Comparison of ENCODE assay signal across 8 cellular contexts in the genomic region with DNA sequence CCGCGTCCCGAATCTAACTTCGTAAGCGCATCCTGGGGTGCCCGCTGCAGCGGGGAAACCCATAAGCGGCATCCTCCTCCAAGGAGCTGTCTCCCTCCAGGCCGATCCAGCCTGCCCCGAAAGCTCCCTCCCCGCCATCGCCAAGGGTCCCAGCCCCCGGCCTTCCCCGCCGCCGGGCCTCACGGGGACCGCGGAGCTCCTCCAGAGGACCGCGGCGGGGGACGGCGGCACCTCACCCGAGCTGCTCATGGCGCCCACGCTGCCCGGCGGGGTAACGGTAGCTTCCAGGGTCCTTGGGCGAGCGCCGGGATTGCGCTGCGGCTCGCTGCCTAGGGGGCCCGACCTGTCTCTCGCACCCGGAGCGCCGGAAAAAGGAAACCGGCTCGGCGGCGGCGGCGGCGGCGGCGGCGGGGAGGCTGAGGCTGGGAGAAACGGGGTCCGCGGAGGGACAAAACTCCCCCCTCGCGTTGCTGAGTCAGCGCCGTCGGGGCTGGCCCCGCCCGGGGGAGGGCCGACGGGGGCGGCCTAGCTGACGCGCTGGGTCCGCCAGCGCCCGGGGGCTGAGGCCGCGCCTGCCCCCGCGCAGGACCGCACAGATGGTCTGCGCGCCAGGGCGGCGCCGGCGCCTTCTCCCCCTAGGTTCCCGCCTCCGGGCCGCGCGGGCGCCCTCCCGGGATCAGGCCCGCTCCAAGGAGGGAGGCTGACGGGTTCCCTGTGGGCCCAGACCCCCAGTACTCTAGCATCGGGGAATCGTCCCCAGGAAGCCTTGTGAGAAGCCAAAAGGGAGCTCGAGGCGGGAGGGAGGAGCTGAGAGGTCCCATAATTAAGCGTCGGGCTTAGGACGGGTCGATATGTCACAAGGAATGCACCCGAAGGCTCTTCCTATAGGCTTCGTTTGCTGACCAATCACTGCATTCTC. TPM values are rescaled to one million over a fixed set of nuclear protein-coding genes. Genes with fewer than 3 reads are reported as not detected.
A peak's percentile ranks its signal among the peaks of the same experiment; 100 is the strongest.
DNase-seq lines count a peak whose midpoint lies in the region; ATAC-seq and TF ChIP-seq lines count a peak whose summit lies in the region.

A gene with protein sequence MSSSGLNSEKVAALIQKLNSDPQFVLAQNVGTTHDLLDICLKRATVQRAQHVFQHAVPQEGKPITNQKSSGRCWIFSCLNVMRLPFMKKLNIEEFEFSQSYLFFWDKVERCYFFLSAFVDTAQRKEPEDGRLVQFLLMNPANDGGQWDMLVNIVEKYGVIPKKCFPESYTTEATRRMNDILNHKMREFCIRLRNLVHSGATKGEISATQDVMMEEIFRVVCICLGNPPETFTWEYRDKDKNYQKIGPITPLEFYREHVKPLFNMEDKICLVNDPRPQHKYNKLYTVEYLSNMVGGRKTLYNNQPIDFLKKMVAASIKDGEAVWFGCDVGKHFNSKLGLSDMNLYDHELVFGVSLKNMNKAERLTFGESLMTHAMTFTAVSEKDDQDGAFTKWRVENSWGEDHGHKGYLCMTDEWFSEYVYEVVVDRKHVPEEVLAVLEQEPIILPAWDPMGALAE (minus strand): TSS at position 374 of the 919 bp plus-strand sequence. CDS start 125 bp downstream, at position 249.

- peaks cover 4% of the 10 kb centered on the region for H3K27me3 Mint-ChIP-seq in dendritic cell treated with granulocyte-macrophage colony-stimulating factor and Interleukin-4, amounts not matched to agents 40 ng/mL and 50 ng/mL, for 4 days

- DNase-seq in SIG-M5 treated with dmso at 0.1 percent for 504 hours (lab: John Stamatoyannopoulos, UW; ENCODE audit: unreplicated experiment) (peak; percentile 67), SIG-M5 (lab: John Stamatoyannopoulos, UW) (no peak), NCI-H446 treated with DMSO at 0.1 percent for 48 hours (lab: John Stamatoyannopoulos, UW) (peak; percentile 69), left lung (peak; percentile 84 to 93)
- peak; percentile 80 for DNase-seq in activated CD4-positive, alpha-beta T cell treated with anti-CD3 and anti-CD28 coated beads, Interleukin-2, amount 50 U/mL, for 1 hour
- DNase-seq in stimulated activated CD4-positive, alpha-beta T cell treated with anti-CD3 and anti-CD28 coated beads, Interleukin-2, amount 100 ng/mL, for 4 hours (ENCODE audit: low read depth): peak; percentile 82

- peak; percentile 53 for ATAC-seq in HG02973 (IDR thresholded peaks at IDR 0.05; ENCODE audit: unreplicated experiment)
- ATAC-seq in left lung: peak; percentile 97

- peaks cover 0 to 18% of the 10 kb centered on the region in 2 donors for H3K4me1 ChIP-seq in left lung

- TF ChIP-seq CTCF in left lung (IDR thresholded peaks at IDR 0.05): no peak

- peak within 1 kb of the TSS; percentile 78 to 79 for H3K27ac ChIP-seq in left lung

- peak within 1 kb of the TSS; percentile 82 for H3K4me3 Mint-ChIP-seq in dendritic cell treated with granulocyte-macrophage colony-stimulating factor and Interleukin-4, amounts not matched to agents 40 ng/mL and 50 ng/mL, for 4 days

- intact Hi-C loops in dendritic cell treated with granulocyte-macrophage colony-stimulating factor and Interleukin-4, amounts not matched to agents 40 ng/mL and 50 ng/mL, for 4 days (cut with micrococcal nuclease): loop anchor here (5.0 kb wide), 1 partner anchor 90 kb away; no protein-coding TSS in a partner anchor
- intact Hi-C loops in left lung (cut with DNase I): no loop called here

- peaks cover 19% of the 10 kb centered on the region for H3K36me3 Mint-ChIP-seq in dendritic cell treated with granulocyte-macrophage colony-stimulating factor and Interleukin-4, amounts not matched to agents 40 ng/mL and 50 ng/mL, for 4 days (ENCODE audit: low read depth)

- no peaks in the 10 kb centered on the region for H3K9me3 Mint-ChIP-seq in dendritic cell treated with granulocyte-macrophage colony-stimulating factor and Interleukin-4, amounts not matched to agents 40 ng/mL and 50 ng/mL, for 4 days

- H3K9me3 ChIP-seq in left lung: no peaks in the 10 kb centered on the region

- peaks cover 5% of the 10 kb centered on the region for H3K4me1 Mint-ChIP-seq in dendritic cell treated with granulocyte-macrophage colony-stimulating factor and Interleukin-4, amounts not matched to agents 40 ng/mL and 50 ng/mL, for 4 days (ENCODE audit: low read depth)

- peak within 1 kb of the TSS; percentile 67 for H3K27ac Mint-ChIP-seq in dendritic cell treated with granulocyte-macrophage colony-stimulating factor and Interleukin-4, amounts not matched to agents 40 ng/mL and 50 ng/mL, for 4 days

- H3K36me3 ChIP-seq in left lung: peaks cover 0 to 23% of the 10 kb centered on the region in 2 donors

- peak within 1 kb of the TSS; percentile 95 to 98 for H3K4me3 ChIP-seq in left lung

- peaks cover 0 to 15% of the 10 kb centered on the region in 2 donors for H3K27me3 ChIP-seq in left lung

RNA-seq across cellular contexts. Expression of the gene that starts here (rescaled TPM):
- total RNA-seq in left lung: 10 to 100 TPM; 30.0 to 34.8 TPM
